In the genomic region with DNA sequence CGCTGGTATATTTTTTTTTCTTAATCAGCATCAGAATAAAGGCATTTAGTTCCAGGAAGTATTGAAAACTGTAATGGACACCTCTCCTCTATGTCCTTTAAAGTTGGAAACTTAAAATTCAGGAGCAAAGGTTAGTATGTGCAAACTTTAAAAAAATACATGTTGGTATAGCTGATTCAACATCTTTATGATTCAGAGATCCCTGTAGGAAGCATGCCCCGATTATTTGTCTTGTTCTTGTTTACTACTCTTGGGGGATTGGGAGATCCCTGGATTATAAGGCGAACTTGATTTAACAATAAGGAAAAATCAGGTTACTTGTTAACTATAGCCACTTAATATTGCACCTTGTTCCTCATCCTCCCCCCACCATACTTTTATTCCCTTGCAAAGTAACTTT, we compare ENCODE assay signal across 9 cellular contexts. TPM values are rescaled to one million over a fixed set of nuclear protein-coding genes. Genes with fewer than 3 reads are reported as not detected.
DNase-seq lines count a peak whose midpoint lies in the region; ATAC-seq and TF ChIP-seq lines count a peak whose summit lies in the region.
"Had no signal": no experiment of that assay in that cellular context is flagged by ENCODE, and none has a peak within 500 bp of the region (broad histone marks: within the 10 kb centered on the region; RNA-seq: fewer than 3 reads in every experiment).

No MANE protein-coding gene starts in this region.

- peak overlapping the region; percentile 70 for H3K4me3 Mint-ChIP-seq in activated CD4-positive, alpha-beta T cell treated with anti-CD3 and anti-CD28 coated beads, Interleukin-2, amount 10 ng/mL, durations not matched to agents 7 days and 5 days
- H3K4me3 Mint-ChIP-seq in activated CD4-positive, alpha-beta T cell treated with anti-CD3 and anti-CD28 coated beads for 36 hours: no peak overlapping the region
- peak overlapping the region; percentile 15 for H3K4me3 Mint-ChIP-seq in activated T-helper 2 cell treated with anti-CD3 and anti-CD28 coated beads, Interferon-gamma antibody, Interleukin-2, Interleukin-4, amounts not matched to agents 10 μg/mL and 5 μg/mL and 100 μg/mL, durations not matched to agents 14 hours and 24 hours and 36 hours (ENCODE audit: low read depth)

- CTCF ChIA-PET in activated CD4-positive, alpha-beta T cell treated with anti-CD3 and anti-CD28 coated beads, Interleukin-2, amount 10 ng/mL, durations not matched to agents 7 days and 5 days (lab: Charles Lee): interaction anchor here (0.7 kb wide), 1 partner anchor 38 kb away, joined by 4 read pairs; no protein-coding TSS in a partner anchor
- CTCF ChIA-PET in activated CD4-positive, alpha-beta T cell treated with anti-CD3 and anti-CD28 coated beads for 36 hours (lab: Charles Lee): no interaction called here

- H3K36me3 Mint-ChIP-seq in activated CD4-positive, alpha-beta T cell treated with anti-CD3 and anti-CD28 coated beads, Interleukin-2, amount 10 ng/mL, durations not matched to agents 7 days and 5 days (ENCODE audit: low read depth): no peaks in the 10 kb centered on the region
- H3K36me3 Mint-ChIP-seq in activated CD4-positive, alpha-beta T cell treated with anti-CD3 and anti-CD28 coated beads for 36 hours (ENCODE audit: low read depth): no peaks in the 10 kb centered on the region
- no peaks in the 10 kb centered on the region for H3K36me3 Mint-ChIP-seq in activated T-helper 2 cell treated with anti-CD3 and anti-CD28 coated beads, Interferon-gamma antibody, Interleukin-2, Interleukin-4, amounts not matched to agents 10 μg/mL and 5 μg/mL and 100 μg/mL, durations not matched to agents 14 hours and 24 hours and 36 hours (ENCODE audit: low read depth)

- no peak overlapping the region for H3K27ac Mint-ChIP-seq in activated CD4-positive, alpha-beta T cell treated with anti-CD3 and anti-CD28 coated beads, Interleukin-2, amount 10 ng/mL, durations not matched to agents 7 days and 5 days
- H3K27ac Mint-ChIP-seq in activated CD4-positive, alpha-beta T cell treated with anti-CD3 and anti-CD28 coated beads for 36 hours: no peak overlapping the region
- H3K27ac Mint-ChIP-seq in activated T-helper 2 cell treated with anti-CD3 and anti-CD28 coated beads, Interferon-gamma antibody, Interleukin-2, Interleukin-4, amounts not matched to agents 10 μg/mL and 5 μg/mL and 100 μg/mL, durations not matched to agents 14 hours and 24 hours and 36 hours: no peak overlapping the region

- POLR2A ChIA-PET in activated CD4-positive, alpha-beta T cell treated with anti-CD3 and anti-CD28 coated beads, Interleukin-2, amount 10 ng/mL, durations not matched to agents 7 days and 5 days (lab: Charles Lee): no interaction called here
- POLR2A ChIA-PET in activated CD4-positive, alpha-beta T cell treated with anti-CD3 and anti-CD28 coated beads for 36 hours (lab: Charles Lee): no interaction called here

- peaks cover 20% of the 10 kb centered on the region for H3K4me1 Mint-ChIP-seq in activated CD4-positive, alpha-beta T cell treated with anti-CD3 and anti-CD28 coated beads, Interleukin-2, amount 10 ng/mL, durations not matched to agents 7 days and 5 days
- H3K4me1 Mint-ChIP-seq in activated CD4-positive, alpha-beta T cell treated with anti-CD3 and anti-CD28 coated beads for 36 hours: peaks cover 9% of the 10 kb centered on the region
- peaks cover 2% of the 10 kb centered on the region for H3K4me1 Mint-ChIP-seq in activated T-helper 2 cell treated with anti-CD3 and anti-CD28 coated beads, Interferon-gamma antibody, Interleukin-2, Interleukin-4, amounts not matched to agents 10 μg/mL and 5 μg/mL and 100 μg/mL, durations not matched to agents 14 hours and 24 hours and 36 hours (ENCODE audit: low read depth)

- no peaks in the 10 kb centered on the region for H3K9me3 Mint-ChIP-seq in activated CD4-positive, alpha-beta T cell treated with anti-CD3 and anti-CD28 coated beads, Interleukin-2, amount 10 ng/mL, durations not matched to agents 7 days and 5 days
- no peaks in the 10 kb centered on the region for H3K9me3 Mint-ChIP-seq in activated CD4-positive, alpha-beta T cell treated with anti-CD3 and anti-CD28 coated beads for 36 hours (ENCODE audit: low read depth)
- no peaks in the 10 kb centered on the region for H3K9me3 Mint-ChIP-seq in activated T-helper 2 cell treated with anti-CD3 and anti-CD28 coated beads, Interferon-gamma antibody, Interleukin-2, Interleukin-4, amounts not matched to agents 10 μg/mL and 5 μg/mL and 100 μg/mL, durations not matched to agents 14 hours and 24 hours and 36 hours

- intact Hi-C loops in activated CD4-positive, alpha-beta T cell treated with anti-CD3 and anti-CD28 coated beads for 36 hours (cut with DNase I, micrococcal nuclease): no loop called here
- intact Hi-C loops in activated T-helper 2 cell treated with anti-CD3 and anti-CD28 coated beads, Interferon-gamma antibody, Interleukin-2, Interleukin-4, amounts not matched to agents 10 μg/mL and 5 μg/mL and 100 μg/mL, durations not matched to agents 14 hours and 24 hours and 36 hours (cut with micrococcal nuclease): no loop called here

- TF ChIP-seq CTCF in retinal pigment epithelial cell (conservative IDR thresholded peaks at IDR 0.05; ENCODE audit: low read depth, low read length): no peak

- peak overlapping the region; percentile 93 for H3K4me3 ChIP-seq in iPS-11a (ENCODE audit: low read depth, low read length)
- H3K4me3 ChIP-seq in retinal pigment epithelial cell (ENCODE audit: low read length): peak overlapping the region; percentile 77

- ATAC-seq in activated CD4-positive, alpha-beta T cell treated with anti-CD3 and anti-CD28 coated beads for 36 hours: no peak
- no peak for ATAC-seq in GM18868 (IDR thresholded peaks at IDR 0.05; ENCODE audit: unreplicated experiment)

- DNase-seq in activated CD4-positive, alpha-beta T cell treated with anti-CD3 and anti-CD28 coated beads, Interleukin-2, amount 10 ng/mL, durations not matched to agents 7 days and 5 days: no peak
- no peak for DNase-seq in activated CD4-positive, alpha-beta T cell treated with anti-CD3 and anti-CD28 coated beads for 36 hours
- DNase-seq in activated T-helper 2 cell treated with anti-CD3 and anti-CD28 coated beads, Interferon-gamma antibody, Interleukin-2, Interleukin-4, amounts not matched to agents 10 μg/mL and 5 μg/mL and 100 μg/mL, durations not matched to agents 14 hours and 24 hours and 36 hours (ENCODE audit: low spot score): no peak
- no peak for DNase-seq in retinal pigment epithelial cell (ENCODE audit: low read depth)
- DNase-seq in stimulated activated CD4-positive, alpha-beta T cell treated with anti-CD3 and anti-CD28 coated beads, Interleukin-4, amount 100 ng/mL, for 4 hours: no peak
- DNase-seq in ecto neural progenitor cell (ENCODE audit: low spot score): no peak

- H3K27me3 Mint-ChIP-seq in activated CD4-positive, alpha-beta T cell treated with anti-CD3 and anti-CD28 coated beads, Interleukin-2, amount 10 ng/mL, durations not matched to agents 7 days and 5 days: peaks cover 46% of the 10 kb centered on the region
- peaks cover 14% of the 10 kb centered on the region for H3K27me3 Mint-ChIP-seq in activated CD4-positive, alpha-beta T cell treated with anti-CD3 and anti-CD28 coated beads for 36 hours
- peaks cover 64% of the 10 kb centered on the region for H3K27me3 Mint-ChIP-seq in activated T-helper 2 cell treated with anti-CD3 and anti-CD28 coated beads, Interferon-gamma antibody, Interleukin-2, Interleukin-4, amounts not matched to agents 10 μg/mL and 5 μg/mL and 100 μg/mL, durations not matched to agents 14 hours and 24 hours and 36 hours (ENCODE audit: low read depth)

RNA-seq across cellular contexts. Expression of a gene that starts 1.7 kb away (rescaled TPM):
- total RNA-seq in activated CD4-positive, alpha-beta T cell treated with anti-CD3 and anti-CD28 coated beads, Interleukin-2, amount 10 ng/mL, durations not matched to agents 7 days and 5 days: under 1 TPM; 0.27 to 0.89 TPM
- total RNA-seq in activated CD4-positive, alpha-beta T cell treated with anti-CD3 and anti-CD28 coated beads for 36 hours: 1 to 10 TPM; 1.3 to 1.6 TPM
- 0.09 and 0.16 TPM in 2 replicates for total RNA-seq in activated T-helper 2 cell treated with anti-CD3 and anti-CD28 coated beads, Interferon-gamma antibody, Interleukin-2, Interleukin-4, amounts not matched to agents 10 μg/mL and 5 μg/mL and 100 μg/mL, durations not matched to agents 14 hours and 24 hours and 36 hours

RNA-seq across cellular contexts. Expression of a gene that starts 29.3 kb away (rescaled TPM):
- 1 to 10 TPM; 1.8 to 2.2 TPM for total RNA-seq in activated CD4-positive, alpha-beta T cell treated with anti-CD3 and anti-CD28 coated beads, Interleukin-2, amount 10 ng/mL, durations not matched to agents 7 days and 5 days
- 1 to 10 TPM; 1.3 to 2.1 TPM for total RNA-seq in activated CD4-positive, alpha-beta T cell treated with anti-CD3 and anti-CD28 coated beads for 36 hours
- total RNA-seq in activated T-helper 2 cell treated with anti-CD3 and anti-CD28 coated beads, Interferon-gamma antibody, Interleukin-2, Interleukin-4, amounts not matched to agents 10 μg/mL and 5 μg/mL and 100 μg/mL, durations not matched to agents 14 hours and 24 hours and 36 hours: 0.99 and 1.1 TPM in 2 replicates
- total RNA-seq: A673 had no signal
